2 cellular contexts compared by ENCODE assay signal in genomic region chr3:49780080-49780967, GRCh38.
A peak's percentile ranks its signal among the peaks of the same experiment; 100 is the strongest.
TF ChIP-seq lines count a peak whose summit lies in the region.

No MANE protein-coding gene starts in this region.

TF ChIP-seq in HEK293, 187 proteins besides CTCF, POLR2A, EP300 and RAD21 (continued from another document):
- peak; percentile 71 for TF ChIP-seq ZSCAN4 (tag by site-specific recombination; IDR thresholded peaks at IDR 0.05)
- TF ChIP-seq ZNF311 (tag by site-specific recombination; IDR thresholded peaks at IDR 0.05; ENCODE audit: borderline replicate concordance): no peak
- TF ChIP-seq HOXD13 (CRISPR knock-in tag; IDR thresholded peaks at IDR 0.05; ENCODE audit: borderline replicate concordance): no peak
- no peak for TF ChIP-seq ZNF214 (tag by site-specific recombination; IDR thresholded peaks at IDR 0.05; ENCODE audit: borderline replicate concordance)
- no peak for TF ChIP-seq SCRT2 (tag by site-specific recombination; IDR thresholded peaks at IDR 0.05)
- 0 out of 2 replicates have a peak, but pooled peaks have one; percentile 14 for TF ChIP-seq ZBTB17 (tag by site-specific recombination; IDR thresholded peaks at IDR 0.05)
- TF ChIP-seq ZNF768 (tag by site-specific recombination; IDR thresholded peaks at IDR 0.05): no peak
- TF ChIP-seq MZF1 (tag by site-specific recombination; IDR thresholded peaks at IDR 0.05; ENCODE audit: borderline replicate concordance): 0 out of 2 replicates have a peak, but pooled peaks have one; percentile 34
- no peak for TF ChIP-seq PRDM6 (tag by site-specific recombination; IDR thresholded peaks at IDR 0.05)

TF ChIP-seq in neural cell, 6 proteins besides CTCF, POLR2A, EP300 and RAD21 (continued from another document):
- no peak for TF ChIP-seq REST (IDR thresholded peaks at IDR 0.05; ENCODE audit: borderline replicate concordance)
- no peak for TF ChIP-seq MXI1 (conservative IDR thresholded peaks at IDR 0.05; ENCODE audit: poor library complexity, severe bottlenecking)
- no peak for TF ChIP-seq TAF1 (IDR thresholded peaks at IDR 0.05; ENCODE audit: low read depth)
- TF ChIP-seq SMC3 (conservative IDR thresholded peaks at IDR 0.05; ENCODE audit: poor library complexity): no peak
